8 cellular contexts compared by ENCODE assay signal in genomic region chr2:61887684-61888303, GRCh38. TPM values are rescaled to one million over a fixed set of nuclear protein-coding genes. Genes with fewer than 3 reads are reported as not detected.
DNase-seq lines count a peak whose midpoint lies in the region; ATAC-seq, FAIRE-seq and TF ChIP-seq lines count a peak whose summit lies in the region.

No MANE protein-coding gene starts in this region.

- H3K9ac ChIP-seq in PC-3 (ENCODE audit: low read length) (peak overlapping the region; percentile 99), HepG2 (ENCODE audit: insufficient read depth, low read depth, low read length) (peak overlapping the region; percentile 98), subcutaneous abdominal adipose tissue (ENCODE audit: low read length in 5 of 5) (peak overlapping the region; percentile 97 to 100 (median 99))

- H3K4me1 ChIP-seq in PC-3 (ENCODE audit: insufficient read depth, low read length): peaks cover 21% of the 10 kb centered on the region
- H3K4me1 ChIP-seq in HepG2 (ENCODE audit: insufficient read depth, low read length): peaks cover 32% of the 10 kb centered on the region
- peaks cover 2 to 26% (median 23%) of the 10 kb centered on the region in 5 donors for H3K4me1 ChIP-seq in subcutaneous abdominal adipose tissue (ENCODE audit: control insufficient read depth in 5 of 5, insufficient read depth in 5 of 5, low read length in 5 of 5)

- BruUV-seq in PC-3 (replicated peaks; lab: Mats Ljungman, UMichigan) (TSS peak; percentile 72), HepG2 (replicated peaks; lab: Mats Ljungman, UMichigan) (TSS peak; percentile 83)

- H3K27ac ChIP-seq in PC-3 (ENCODE audit: low read length) (peak overlapping the region; percentile 73), HepG2 (ENCODE audit: extremely low read length, insufficient read depth, low read length) (peak overlapping the region; percentile 92), subcutaneous abdominal adipose tissue (ENCODE audit: low read depth, low read length) (peak overlapping the region; percentile 97)

- H2AFZ ChIP-seq in PC-3 (ENCODE audit: low read length) (peak overlapping the region; percentile 86), HepG2 (ENCODE audit: low read length) (no peak overlapping the region)

- H3K9me3 ChIP-seq in PC-3 (ENCODE audit: low read length): no peaks in the 10 kb centered on the region
- H3K9me3 ChIP-seq in HepG2 (ENCODE audit: low read length): no peaks in the 10 kb centered on the region
- no peaks in the 10 kb centered on the region for H3K9me3 ChIP-seq in subcutaneous abdominal adipose tissue (ENCODE audit: control insufficient read depth in 5 of 5, low read length in 5 of 5)

- DNase-seq in AG08396 (ENCODE audit: low spot score) (peak; percentile 43), PC-3 (peak; percentile 40), bronchial epithelial cell (ENCODE audit: low read depth) (peak; percentile 45), HepG2 (ENCODE audit: low spot score) (peak; percentile 41), mucosa of gallbladder (ENCODE audit: low spot score) (no peak), islet precursor cell (no peak)

- H3K79me2 ChIP-seq in PC-3 (ENCODE audit: low read length) (peaks cover 57% of the 10 kb centered on the region), HepG2 (ENCODE audit: insufficient read depth, low read length) (peaks cover 41% of the 10 kb centered on the region)

- H3K4me2 ChIP-seq in PC-3 (ENCODE audit: low read length): peak overlapping the region; percentile 89
- peak overlapping the region; percentile 92 for H3K4me2 ChIP-seq in HepG2 (ENCODE audit: low read depth, low read length)

- WGBS in HepG2 (ENCODE audit: low lambda C conversion rate): 1% methylated on average over 20 of the region's 20 CpGs

- in situ Hi-C loops in HepG2 (cut with HindIII; ENCODE audit: extremely low pct_ligation_motif_present, low pct_unique_long_range_greater_than_20kb): no loop called here

- peaks cover 35% of the 10 kb centered on the region for H4K20me1 ChIP-seq in PC-3 (ENCODE audit: low read length)
- peaks cover 26% of the 10 kb centered on the region for H4K20me1 ChIP-seq in HepG2 (ENCODE audit: insufficient read depth, low read length)

- intact Hi-C loops in PC-3 (cut with micrococcal nuclease): loop anchor here (2.0 to 10.0 kb wide), 2 partner anchors 33 to 353 kb away; partner anchors contain the start of genes FAM161A and XPO1
- intact Hi-C loops in HepG2 (cut with micrococcal nuclease; ENCODE audit: unreplicated experiment): loop anchor here (2.0 to 5.0 kb wide), 2 partner anchors 33 to 350 kb away; partner anchors contain the start of genes FAM161A and XPO1

- TF ChIP-seq EP300 in HepG2 (IDR thresholded peaks at IDR 0.05; ENCODE audit: low read depth in 2 of 2, low read length in 2 of 2): no peak
- TF ChIP-seq EP300 in HepG2 (CRISPR knock-in tag; IDR thresholded peaks at IDR 0.05; ENCODE audit: borderline replicate concordance): no peak

- TF ChIP-seq RAD21 in HepG2 (CRISPR knock-in tag; IDR thresholded peaks at IDR 0.05): no peak

- no peaks in the 10 kb centered on the region for H3K27me3 ChIP-seq in PC-3 (ENCODE audit: low read length)
- no peaks in the 10 kb centered on the region for H3K27me3 ChIP-seq in bronchial epithelial cell (ENCODE audit: control insufficient read depth, insufficient read depth, low read length)
- no peaks in the 10 kb centered on the region; a peak in 1 of 5 replicates for H3K27me3 ChIP-seq in HepG2 (ENCODE audit: control insufficient read depth in 1 of 2, insufficient read depth in 2 of 2, low read length in 2 of 2)
- no peaks in the 10 kb centered on the region for H3K27me3 ChIP-seq in subcutaneous abdominal adipose tissue (ENCODE audit: control insufficient read depth in 5 of 5, insufficient read depth in 4 of 5, low read length in 5 of 5)

- no peaks in the 10 kb centered on the region for H3K9me2 ChIP-seq in PC-3 (replicated peaks; ENCODE audit: low read length)

- ATAC-seq in GM18868 (IDR thresholded peaks at IDR 0.05; ENCODE audit: unreplicated experiment) (peak; percentile 4), PC-3 (peak; percentile 34; the same call in 1 of the 2 replicates), HepG2 (peak; percentile 40)

- H3K4me3 ChIP-seq in PC-3 (ENCODE audit: low read length): peak overlapping the region; percentile 99
- peak overlapping the region; percentile 99 for H3K4me3 ChIP-seq in bronchial epithelial cell (ENCODE audit: low read depth, low read length)
- peak overlapping the region; percentile 78 to 99 (median 98) for H3K4me3 ChIP-seq in HepG2 (replicated peaks in 1 of 3; ENCODE audit: insufficient read depth in 1 of 3, low read depth in 2 of 3, low read length in 3 of 3)
- peak overlapping the region; percentile 87 to 99 (median 96) for H3K4me3 ChIP-seq in subcutaneous abdominal adipose tissue (ENCODE audit: low read depth in 1 of 5, low read length in 5 of 5)

- POLR2A ChIA-PET in PC-3 (lab: Charles Lee; ENCODE audit: unreplicated experiment): no interaction called here
- POLR2A ChIA-PET in HepG2 (lab: Yijun Ruan, JAX): interaction anchor here (1.1 kb wide), 1 partner anchor 18 kb away, joined by 3 read pairs; the partner anchor contains the start of gene COMMD1

- CTCF ChIA-PET in PC-3 (lab: Charles Lee) (interaction anchor here (0.6 kb wide), 1 partner anchor 559 kb away, joined by 3 read pairs; no protein-coding TSS in a partner anchor), HepG2 (lab: Yijun Ruan, JAX; ENCODE audit: low intra/inter-chr PET ratio, low total read pairs) (no interaction called here)

- H3F3A ChIP-seq in PC-3 (ENCODE audit: low read length, unreplicated experiment): no peaks in the 10 kb centered on the region

- H3K36me3 ChIP-seq in PC-3 (ENCODE audit: low read depth, low read length) (peaks cover 25% of the 10 kb centered on the region), bronchial epithelial cell (ENCODE audit: control insufficient read depth, insufficient read depth, low read length) (peaks cover 5% of the 10 kb centered on the region), HepG2 (replicated peaks in 1 of 2; ENCODE audit: control insufficient read depth in 1 of 2, insufficient read depth in 2 of 2, low read length in 2 of 2) (peaks cover 7 to 25% of the 10 kb centered on the region in 2 experiments), subcutaneous abdominal adipose tissue (ENCODE audit: control insufficient read depth in 5 of 5, insufficient read depth in 5 of 5, low read length in 5 of 5) (peaks cover 4 to 21% (median 18%) of the 10 kb centered on the region in 5 donors)

- TF ChIP-seq CTCF in PC-3 (conservative IDR thresholded peaks at IDR 0.05; ENCODE audit: low read depth, low read length): no peak
- no peak for TF ChIP-seq CTCF in bronchial epithelial cell (IDR thresholded peaks at IDR 0.05; ENCODE audit: insufficient read depth, low read length, severe bottlenecking)
- no peak for TF ChIP-seq CTCF in HepG2 (CRISPR knock-in tag; IDR thresholded peaks at IDR 0.05)

- FAIRE-seq in bronchial epithelial cell (lab: Jason Lieb, UNC) (no peak), HepG2 (lab: Jason Lieb, UNC) (no peak)

- 0 out of 4 replicates have a peak, but pooled peaks of 1 of the 2 experiments have one; percentile 13 for TF ChIP-seq POLR2A in HepG2 (IDR thresholded peaks at IDR 0.05; ENCODE audit: insufficient read depth in 1 of 2, low read depth in 2 of 2, low read length in 2 of 2)

RNA-seq across cellular contexts. Expression of gene CCT4, which starts 0.7 kb away (rescaled TPM):
- 185 and 195 TPM in 2 replicates for total RNA-seq in PC-3 (2014; rRNA removed)
- 122 and 183 TPM in 2 replicates for total RNA-seq in bronchial epithelial cell
- 340 and 437 TPM in 2 replicates for total RNA-seq in HepG2 (2016; rRNA removed; fragmentation: Illumina TruSeq; extraction: Trizol)
- total RNA-seq in HepG2 (2016; cell fraction: cytosol; rRNA removed; fragmentation: Illumina TruSeq; extraction: Trizol; ENCODE audit: low read depth): 104 and 110 TPM in 2 replicates
- total RNA-seq in HepG2 (2016; cell fraction: insoluble cytoplasmic fraction; rRNA removed; fragmentation: Illumina TruSeq; extraction: Trizol): 333 and 424 TPM in 2 replicates
- total RNA-seq in HepG2 (2016; cell fraction: membrane; rRNA removed; fragmentation: Illumina TruSeq; extraction: Trizol): 151 and 155 TPM in 2 replicates
- total RNA-seq in HepG2 (2016; cell fraction: nucleus; rRNA removed; fragmentation: Illumina TruSeq; extraction: Trizol): 146 and 161 TPM in 2 replicates
- polyA plus RNA-seq in HepG2 (2011; rRNA removed): 107 and 138 TPM in 2 replicates
- polyA plus RNA-seq in HepG2 (2011; cell fraction: cytosol; rRNA removed): 82.8 and 109 TPM in 2 replicates
- 37.1 and 40.4 TPM in 2 replicates for polyA plus RNA-seq in HepG2 (2011; cell fraction: nucleus; rRNA removed)
- polyA plus RNA-seq in HepG2 (2012): 213 and 256 TPM in 2 replicates
- polyA plus RNA-seq in HepG2 (2016; cell fraction: cytosol; fragmentation: Illumina TruSeq; extraction: Trizol; ENCODE audit: low read depth): 49.7 and 50.6 TPM in 2 replicates
- 353 and 356 TPM in 2 replicates for polyA plus RNA-seq in HepG2 (2016; cell fraction: insoluble cytoplasmic fraction; fragmentation: Illumina TruSeq; extraction: Trizol; ENCODE audit: low read depth)
- polyA plus RNA-seq in HepG2 (2016; cell fraction: membrane; fragmentation: Illumina TruSeq; extraction: Trizol; ENCODE audit: low read depth): 70.7 and 79.2 TPM in 2 replicates
- polyA plus RNA-seq in HepG2 (2016; cell fraction: nucleus; fragmentation: Illumina TruSeq; extraction: Trizol; ENCODE audit: insufficient read depth, low read depth): 148 and 151 TPM in 2 replicates
- polyA minus RNA-seq in HepG2 (2011; rRNA and poly(A)+ RNA removed; ENCODE audit: low replicate concordance): 71.9 and 75.3 TPM in 2 replicates
- polyA minus RNA-seq in HepG2 (2011; cell fraction: cytosol; rRNA and poly(A)+ RNA removed): 132 and 133 TPM in 2 replicates
- 81.9 and 92.7 TPM in 2 replicates for polyA minus RNA-seq in HepG2 (2011; cell fraction: nucleus; rRNA and poly(A)+ RNA removed)
- total RNA-seq in mucosa of gallbladder: 114 TPM

RNA-seq across cellular contexts. Expression of gene COMMD1, which starts 17.7 kb away (rescaled TPM):
- total RNA-seq in PC-3 (2014; rRNA removed): 30.8 and 31.7 TPM in 2 replicates
- total RNA-seq in bronchial epithelial cell: 30.5 and 34.7 TPM in 2 replicates
- total RNA-seq in HepG2 (2016; rRNA removed; fragmentation: Illumina TruSeq; extraction: Trizol): 105 and 125 TPM in 2 replicates
- total RNA-seq in HepG2 (2016; cell fraction: cytosol; rRNA removed; fragmentation: Illumina TruSeq; extraction: Trizol; ENCODE audit: low read depth): 137 and 165 TPM in 2 replicates
- 102 and 125 TPM in 2 replicates for total RNA-seq in HepG2 (2016; cell fraction: insoluble cytoplasmic fraction; rRNA removed; fragmentation: Illumina TruSeq; extraction: Trizol)
- total RNA-seq in HepG2 (2016; cell fraction: membrane; rRNA removed; fragmentation: Illumina TruSeq; extraction: Trizol): 133 and 151 TPM in 2 replicates
- total RNA-seq in HepG2 (2016; cell fraction: nucleus; rRNA removed; fragmentation: Illumina TruSeq; extraction: Trizol): 41.5 and 44.9 TPM in 2 replicates
- polyA plus RNA-seq in HepG2 (2011; rRNA removed): 22.8 and 25.7 TPM in 2 replicates
- polyA plus RNA-seq in HepG2 (2011; cell fraction: cytosol; rRNA removed): 25.9 and 29.9 TPM in 2 replicates
- 12.0 and 12.6 TPM in 2 replicates for polyA plus RNA-seq in HepG2 (2011; cell fraction: nucleus; rRNA removed)
- 35.6 and 38.0 TPM in 2 replicates for polyA plus RNA-seq in HepG2 (2012)
- polyA plus RNA-seq in HepG2 (2016; cell fraction: cytosol; fragmentation: Illumina TruSeq; extraction: Trizol; ENCODE audit: low read depth): 146 and 159 TPM in 2 replicates
- polyA plus RNA-seq in HepG2 (2016; cell fraction: insoluble cytoplasmic fraction; fragmentation: Illumina TruSeq; extraction: Trizol; ENCODE audit: low read depth): 125 and 128 TPM in 2 replicates
- 113 and 115 TPM in 2 replicates for polyA plus RNA-seq in HepG2 (2016; cell fraction: membrane; fragmentation: Illumina TruSeq; extraction: Trizol; ENCODE audit: low read depth)
- 57.4 and 59.6 TPM in 2 replicates for polyA plus RNA-seq in HepG2 (2016; cell fraction: nucleus; fragmentation: Illumina TruSeq; extraction: Trizol; ENCODE audit: insufficient read depth, low read depth)
- polyA minus RNA-seq in HepG2 (2011; rRNA and poly(A)+ RNA removed; ENCODE audit: low replicate concordance): 9.1 and 10.7 TPM in 2 replicates
- 8.6 and 9.5 TPM in 2 replicates for polyA minus RNA-seq in HepG2 (2011; cell fraction: cytosol; rRNA and poly(A)+ RNA removed)
- polyA minus RNA-seq in HepG2 (2011; cell fraction: nucleus; rRNA and poly(A)+ RNA removed): 14.5 and 17.4 TPM in 2 replicates
- 35.0 TPM for total RNA-seq in mucosa of gallbladder

RNA-seq across cellular contexts. Expression of gene FAM161A, which starts 33.9 kb away (rescaled TPM):
- 2.0 and 3.2 TPM in 2 replicates for total RNA-seq in PC-3 (2014; rRNA removed)
- 0.53 and 0.90 TPM in 2 replicates for total RNA-seq in bronchial epithelial cell
- total RNA-seq in HepG2 (2016; rRNA removed; fragmentation: Illumina TruSeq; extraction: Trizol): 3.4 and 5.0 TPM in 2 replicates
- total RNA-seq in HepG2 (2016; cell fraction: cytosol; rRNA removed; fragmentation: Illumina TruSeq; extraction: Trizol; ENCODE audit: low read depth): 0.81 and 1.1 TPM in 2 replicates
- total RNA-seq in HepG2 (2016; cell fraction: insoluble cytoplasmic fraction; rRNA removed; fragmentation: Illumina TruSeq; extraction: Trizol): 3.5 and 5.4 TPM in 2 replicates
- total RNA-seq in HepG2 (2016; cell fraction: membrane; rRNA removed; fragmentation: Illumina TruSeq; extraction: Trizol): 2.5 and 2.7 TPM in 2 replicates
- total RNA-seq in HepG2 (2016; cell fraction: nucleus; rRNA removed; fragmentation: Illumina TruSeq; extraction: Trizol): 5.8 and 7.4 TPM in 2 replicates
- 1.8 and 2.7 TPM in 2 replicates for polyA plus RNA-seq in HepG2 (2011; rRNA removed)
- polyA plus RNA-seq in HepG2 (2011; cell fraction: cytosol; rRNA removed): 0.50 and 0.65 TPM in 2 replicates
- polyA plus RNA-seq in HepG2 (2011; cell fraction: nucleus; rRNA removed): 2.8 and 3.2 TPM in 2 replicates
- polyA plus RNA-seq in HepG2 (2012): 2.5 and 3.3 TPM in 2 replicates
- 0.29 and 0.33 TPM in 2 replicates for polyA plus RNA-seq in HepG2 (2016; cell fraction: cytosol; fragmentation: Illumina TruSeq; extraction: Trizol; ENCODE audit: low read depth)
- polyA plus RNA-seq in HepG2 (2016; cell fraction: insoluble cytoplasmic fraction; fragmentation: Illumina TruSeq; extraction: Trizol; ENCODE audit: low read depth): 6.6 and 9.6 TPM in 2 replicates
- polyA plus RNA-seq in HepG2 (2016; cell fraction: membrane; fragmentation: Illumina TruSeq; extraction: Trizol; ENCODE audit: low read depth): 1.2 TPM in 2 replicates
- polyA plus RNA-seq in HepG2 (2016; cell fraction: nucleus; fragmentation: Illumina TruSeq; extraction: Trizol; ENCODE audit: insufficient read depth, low read depth): 19.9 and 20.4 TPM in 2 replicates
- 0.64 and 1.3 TPM in 2 replicates for polyA minus RNA-seq in HepG2 (2011; rRNA and poly(A)+ RNA removed; ENCODE audit: low replicate concordance)
- polyA minus RNA-seq in HepG2 (2011; cell fraction: cytosol; rRNA and poly(A)+ RNA removed): 0.70 and 0.89 TPM in 2 replicates
- 5.8 TPM in 2 replicates for polyA minus RNA-seq in HepG2 (2011; cell fraction: nucleus; rRNA and poly(A)+ RNA removed)
- total RNA-seq in mucosa of gallbladder: 3.8 TPM

Comparison
In these comparisons a context has a peak if more than half of its experiments do, and no peak if none do; other contexts are left out.
1. DNase-seq: peak in AG08396 (single experiment), PC-3 (single experiment), bronchial epithelial cell (single experiment) and HepG2 (single experiment); none in mucosa of gallbladder (single experiment) and islet precursor cell (single experiment).
2. Peak in every context shown above with its lines, with median percentiles within 50 percentile points of each other: ATAC-seq, H3K27ac ChIP-seq, H3K4me3 ChIP-seq and H3K9ac ChIP-seq.